In the genomic region with DNA sequence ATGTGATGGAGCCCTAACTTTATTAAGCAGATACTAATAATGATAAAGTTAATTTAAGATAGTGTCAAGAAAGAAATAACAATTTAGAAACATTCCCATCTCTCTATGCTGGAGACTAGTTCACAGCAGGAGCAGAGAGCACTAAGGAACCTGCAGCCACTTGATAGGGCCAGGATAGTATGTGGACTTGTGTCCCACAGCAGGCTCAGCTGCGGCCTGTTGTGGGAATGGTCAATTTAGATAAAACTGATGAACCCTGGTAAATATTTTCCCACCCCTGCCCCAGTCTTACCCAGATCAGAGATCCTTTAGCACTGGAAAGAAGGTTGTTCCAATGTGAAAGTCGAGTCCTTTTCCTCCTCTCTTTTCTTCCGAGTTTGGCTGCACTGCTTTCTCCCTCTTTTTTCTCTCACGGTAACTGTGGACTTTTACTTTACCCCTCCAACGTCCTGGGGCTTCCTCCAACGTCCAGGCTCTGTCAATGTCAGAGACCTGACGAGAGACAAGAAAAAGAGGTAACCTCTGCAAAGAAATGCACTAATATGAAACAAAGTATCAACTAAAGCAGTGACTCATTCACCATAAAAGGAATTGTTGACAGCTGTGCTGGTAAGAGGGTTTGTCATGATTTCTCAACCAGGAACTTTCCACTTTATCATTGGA, we compare ENCODE assay signal across 8 cellular contexts. TPM values are rescaled to one million over a fixed set of nuclear protein-coding genes. Genes with fewer than 3 reads are reported as not detected.
DNase-seq lines count a peak whose midpoint lies in the region; ATAC-seq and TF ChIP-seq lines count a peak whose summit lies in the region.

A gene with protein sequence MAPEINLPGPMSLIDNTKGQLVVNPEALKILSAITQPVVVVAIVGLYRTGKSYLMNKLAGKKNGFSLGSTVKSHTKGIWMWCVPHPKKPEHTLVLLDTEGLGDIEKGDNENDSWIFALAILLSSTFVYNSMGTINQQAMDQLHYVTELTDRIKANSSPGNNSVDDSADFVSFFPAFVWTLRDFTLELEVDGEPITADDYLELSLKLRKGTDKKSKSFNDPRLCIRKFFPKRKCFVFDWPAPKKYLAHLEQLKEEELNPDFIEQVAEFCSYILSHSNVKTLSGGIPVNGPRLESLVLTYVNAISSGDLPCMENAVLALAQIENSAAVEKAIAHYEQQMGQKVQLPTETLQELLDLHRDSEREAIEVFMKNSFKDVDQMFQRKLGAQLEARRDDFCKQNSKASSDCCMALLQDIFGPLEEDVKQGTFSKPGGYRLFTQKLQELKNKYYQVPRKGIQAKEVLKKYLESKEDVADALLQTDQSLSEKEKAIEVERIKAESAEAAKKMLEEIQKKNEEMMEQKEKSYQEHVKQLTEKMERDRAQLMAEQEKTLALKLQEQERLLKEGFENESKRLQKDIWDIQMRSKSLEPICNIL (minus strand): TSS at position 544 of the 663 bp plus-strand sequence. CDS start 4,148 bp downstream, outside the sequence.

- TF ChIP-seq POLR2A in spleen (IDR thresholded peaks at IDR 0.05): peak in 2 of 3 donors; percentile 29 to 38

- no peak for DNase-seq in Right ventricle myocardium inferior (ENCODE audit: missing footprints)
- DNase-seq in cardiac septum (ENCODE audit: low spot score): no peak
- peak; percentile 66 for DNase-seq in NOMO-1 treated with DMSO at 0.1 percent for 48 hours (lab: John Stamatoyannopoulos, UW; ENCODE audit: unreplicated experiment)
- DNase-seq in ascending aorta (ENCODE audit: low spot score in 2 of 2): no peak
- DNase-seq in iPS-NIHi7 (ENCODE audit: extremely low spot score): peak; percentile 17
- peak; percentile 73 for DNase-seq in spleen
- DNase-seq in NCI-H510A treated with DMSO at 0.1 percent for 48 hours (lab: John Stamatoyannopoulos, UW): no peak

- WGBS in spleen, 5 donors: 1 to 5% (median 2%) methylated on average over 7 of the region's 7 CpGs

- no peak for TF ChIP-seq CTCF in ascending aorta (IDR thresholded peaks at IDR 0.05)
- TF ChIP-seq CTCF in spleen (IDR thresholded peaks at IDR 0.05 in 8 of 11, conservative IDR thresholded peaks at IDR 0.05 in 3 of 11): no peak

- H3K36me3 ChIP-seq in ascending aorta (peaks cover 4 to 8% of the 10 kb centered on the region in 2 donors), spleen (peaks cover 0 to 19% (median 10%) of the 10 kb centered on the region in 6 donors)

- ATAC-seq in Right ventricle myocardium inferior: peak; percentile 77
- peak; percentile 80 for ATAC-seq in HG02798 (IDR thresholded peaks at IDR 0.05; ENCODE audit: poor library complexity, unreplicated experiment)

- H3K27me3 ChIP-seq in ascending aorta: no peaks in the 10 kb centered on the region
- no peaks in the 10 kb centered on the region for H3K27me3 ChIP-seq in spleen (replicated peaks in 1 of 7)

- peak within 1 kb of the TSS; percentile 52 to 86 for H3K4me3 ChIP-seq in ascending aorta
- peak within 1 kb of the TSS; percentile 45 to 71 (median 52) for H3K4me3 ChIP-seq in spleen

- H3K9me3 ChIP-seq in ascending aorta (no peaks in the 10 kb centered on the region), spleen (peaks cover 0 to 3% (median 0%) of the 10 kb centered on the region in 8 donors)

- H3K27ac ChIP-seq in ascending aorta (peak within 1 kb of the TSS; percentile 72 to 81), spleen (peak within 1 kb of the TSS; percentile 63 to 93 (median 89))

- intact Hi-C loops in Right ventricle myocardium inferior (cut with DNase I) (no loop called here), cardiac septum (cut with DNase I) (no loop called here), ascending aorta (cut with DNase I) (no loop called here), spleen (cut with DNase I; ENCODE audit: low total_unique reads) (no loop called here)

- H3K4me1 ChIP-seq in ascending aorta: peaks cover 7 to 29% of the 10 kb centered on the region in 2 donors
- peaks cover 25 to 97% (median 69%) of the 10 kb centered on the region in 6 donors for H3K4me1 ChIP-seq in spleen

RNA-seq across cellular contexts. Expression of the gene that starts here (rescaled TPM):
- total RNA-seq in Right ventricle myocardium inferior: 13.1 TPM
- total RNA-seq in cardiac septum: 9.5 TPM
- total RNA-seq in ascending aorta: 72.9 TPM
- total RNA-seq in spleen: 100 to 1,000 TPM in 2 of 7 donors, 10 to 100 TPM in 5; 69.2 to 109 (median 82.6) TPM
- 10 to 100 TPM; 62.1 to 75.1 (median 66.4) TPM for polyA plus RNA-seq in spleen

Comparison
In these comparisons a context has a peak if more than half of its experiments do, and no peak if none do; other contexts are left out.
1. DNase-seq: peak in NOMO-1 treated with DMSO at 0.1 percent for 48 hours (single experiment), iPS-NIHi7 (single experiment) and spleen (single experiment); none in Right ventricle myocardium inferior (single experiment), cardiac septum (single experiment), ascending aorta (0 of 2) and NCI-H510A treated with DMSO at 0.1 percent for 48 hours (single experiment).